16 cellular contexts compared by ENCODE assay signal in the genomic region with DNA sequence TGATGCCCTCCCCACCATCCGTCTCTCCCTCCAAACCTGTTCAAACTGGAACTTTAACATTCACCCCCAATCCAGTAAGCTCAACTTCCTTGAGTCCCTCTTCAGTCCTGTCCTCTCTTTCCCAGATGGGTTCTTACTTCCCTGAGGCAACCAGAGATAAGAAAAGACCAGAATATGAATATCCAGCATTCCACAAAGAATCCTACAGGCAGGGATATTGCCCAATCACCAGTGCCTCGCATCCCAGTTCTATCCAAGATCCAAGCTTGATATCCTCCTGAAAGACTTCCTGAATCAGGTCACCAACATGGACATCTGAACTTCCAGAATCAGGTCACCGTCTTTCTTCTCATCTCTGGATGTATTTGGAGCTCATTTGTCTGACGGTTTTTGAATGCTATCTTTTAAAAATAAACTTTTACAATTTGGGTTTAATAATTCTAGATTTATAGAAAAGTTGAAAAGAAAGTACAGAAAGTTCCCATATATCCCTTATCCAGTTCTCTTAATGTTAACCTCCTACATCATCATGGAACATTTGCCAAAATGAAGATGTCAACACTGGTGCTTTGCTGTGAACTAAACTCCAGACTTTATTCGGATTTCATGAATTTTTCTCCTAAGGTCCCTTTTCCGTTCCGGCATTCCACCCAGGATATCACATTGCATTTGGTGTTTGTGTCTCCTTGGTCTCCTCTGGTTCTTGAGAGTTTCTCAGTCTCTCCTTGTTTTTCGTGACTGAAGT. TPM values are rescaled to one million over a fixed set of nuclear protein-coding genes. Genes with fewer than 3 reads are reported as not detected.
A peak's percentile ranks its signal among the peaks of the same experiment; 100 is the strongest.
DNase-seq lines count a peak whose midpoint lies in the region; ATAC-seq and TF ChIP-seq lines count a peak whose summit lies in the region.
"Had no signal": no experiment of that assay in that cellular context is flagged by ENCODE, and none has a peak within 500 bp of the region (broad histone marks: within the 10 kb centered on the region; RNA-seq: fewer than 3 reads in every experiment).

No MANE protein-coding gene starts in this region.

- WGBS in suprapubic skin = 63% methylated on average over 8 of the region's 8 CpGs

- no peak for ATAC-seq in stimulated activated memory B cell treated with anti-CD40 and anti-IgM and Interleukin-4, amounts not matched to agents 10 μg/mL and 1 μg/mL and 100 μg/mL, for 72 hours
- ATAC-seq in HG03457 (IDR thresholded peaks at IDR 0.05; ENCODE audit: unreplicated experiment) = no peak
- ATAC-seq: T-cell had no signal

- DNase-seq in NCI-H226 = peak; percentile 88
- DNase-seq in fibroblast of gingiva (ENCODE audit: low read depth) = peak; percentile 45
- peak; percentile 25 for DNase-seq in myocyte (ENCODE audit: low read depth)
- DNase-seq in suprapubic skin (ENCODE audit: low spot score in 2 of 2) = no peak
- DNase-seq in activated naive CD4-positive, alpha-beta T cell treated with anti-CD3 and anti-CD28 coated beads, Interleukin-2, amount 10 ng/mL, durations not matched to agents 7 days and 5 days = no peak
- DNase-seq: activated B cell treated with CpG ODN at 0.5 μM for 24 hours; DMS53; effector memory CD4-positive, alpha-beta T cell; NCI-H1092; NCI-H774; posterior cingulate gyrus; T-cell; thyroid gland had no signal

- no peak overlapping the region for H3K4me3 Mint-ChIP-seq in activated naive CD4-positive, alpha-beta T cell treated with anti-CD3 and anti-CD28 coated beads, Interleukin-2, amount 10 ng/mL, durations not matched to agents 7 days and 5 days
- H3K4me3 Mint-ChIP-seq in stimulated activated memory B cell treated with anti-CD40 and anti-IgM and Interleukin-4, amounts not matched to agents 10 μg/mL and 1 μg/mL and 100 μg/mL, for 72 hours = no peak overlapping the region
- H3K4me3 Mint-ChIP-seq: activated B cell treated with CpG ODN at 0.5 μM for 24 hours, T-cell had no signal

- H3K4me1 ChIP-seq in suprapubic skin = peaks cover 37% of the 10 kb centered on the region

- no peak overlapping the region for H3K4me3 ChIP-seq in suprapubic skin
- H3K4me3 ChIP-seq: thyroid gland had no signal

- TF ChIP-seq CTCF in suprapubic skin (IDR thresholded peaks at IDR 0.05) = no peak

- CTCF ChIA-PET in activated naive CD4-positive, alpha-beta T cell treated with anti-CD3 and anti-CD28 coated beads, Interleukin-2, amount 10 ng/mL, durations not matched to agents 7 days and 5 days (lab: Charles Lee) = interaction anchor here (1.0 to 1.6 kb wide), 5 partner anchors 15 to 83 kb away, joined by 3 to 4 read pairs (median 3); no protein-coding TSS in a partner anchor

- no peak for TF ChIP-seq EP300 in suprapubic skin (IDR thresholded peaks at IDR 0.05)

- no peaks in the 10 kb centered on the region for H3K9me3 Mint-ChIP-seq in activated naive CD4-positive, alpha-beta T cell treated with anti-CD3 and anti-CD28 coated beads, Interleukin-2, amount 10 ng/mL, durations not matched to agents 7 days and 5 days
- no peaks in the 10 kb centered on the region for H3K9me3 Mint-ChIP-seq in stimulated activated memory B cell treated with anti-CD40 and anti-IgM and Interleukin-4, amounts not matched to agents 10 μg/mL and 1 μg/mL and 100 μg/mL, for 72 hours
- H3K9me3 Mint-ChIP-seq: activated B cell treated with CpG ODN at 0.5 μM for 24 hours, T-cell had no signal

- H3K9me3 ChIP-seq in suprapubic skin = no peaks in the 10 kb centered on the region
- H3K9me3 ChIP-seq: thyroid gland had no signal

- H3K36me3 Mint-ChIP-seq in activated naive CD4-positive, alpha-beta T cell treated with anti-CD3 and anti-CD28 coated beads, Interleukin-2, amount 10 ng/mL, durations not matched to agents 7 days and 5 days = no peaks in the 10 kb centered on the region
- H3K36me3 Mint-ChIP-seq in stimulated activated memory B cell treated with anti-CD40 and anti-IgM and Interleukin-4, amounts not matched to agents 10 μg/mL and 1 μg/mL and 100 μg/mL, for 72 hours = no peaks in the 10 kb centered on the region
- H3K36me3 Mint-ChIP-seq: T-cell had no signal

- peaks cover 8% of the 10 kb centered on the region for H3K27me3 ChIP-seq in suprapubic skin
- H3K27me3 ChIP-seq: thyroid gland had no signal

- TF ChIP-seq POLR2A in suprapubic skin (IDR thresholded peaks at IDR 0.05) = no peak

- peak overlapping the region; percentile 26 for H3K27ac ChIP-seq in suprapubic skin

- no peak overlapping the region for H3K27ac Mint-ChIP-seq in activated naive CD4-positive, alpha-beta T cell treated with anti-CD3 and anti-CD28 coated beads, Interleukin-2, amount 10 ng/mL, durations not matched to agents 7 days and 5 days
- H3K27ac Mint-ChIP-seq in stimulated activated memory B cell treated with anti-CD40 and anti-IgM and Interleukin-4, amounts not matched to agents 10 μg/mL and 1 μg/mL and 100 μg/mL, for 72 hours = no peak overlapping the region
- H3K27ac Mint-ChIP-seq: activated B cell treated with CpG ODN at 0.5 μM for 24 hours, T-cell had no signal

- peaks cover 16% of the 10 kb centered on the region for H3K4me1 Mint-ChIP-seq in activated naive CD4-positive, alpha-beta T cell treated with anti-CD3 and anti-CD28 coated beads, Interleukin-2, amount 10 ng/mL, durations not matched to agents 7 days and 5 days
- peaks cover 11% of the 10 kb centered on the region for H3K4me1 Mint-ChIP-seq in stimulated activated memory B cell treated with anti-CD40 and anti-IgM and Interleukin-4, amounts not matched to agents 10 μg/mL and 1 μg/mL and 100 μg/mL, for 72 hours

- peaks cover 70% of the 10 kb centered on the region for H3K27me3 Mint-ChIP-seq in activated naive CD4-positive, alpha-beta T cell treated with anti-CD3 and anti-CD28 coated beads, Interleukin-2, amount 10 ng/mL, durations not matched to agents 7 days and 5 days
- H3K27me3 Mint-ChIP-seq in stimulated activated memory B cell treated with anti-CD40 and anti-IgM and Interleukin-4, amounts not matched to agents 10 μg/mL and 1 μg/mL and 100 μg/mL, for 72 hours = peaks cover 32% of the 10 kb centered on the region

- H3K36me3 ChIP-seq in suprapubic skin = no peaks in the 10 kb centered on the region
- H3K36me3 ChIP-seq: thyroid gland had no signal

RNA-seq across cellular contexts. Expression of a gene that starts 13.7 kb away (rescaled TPM):
- total RNA-seq in myocyte (604 and 719 TPM in 2 replicates), suprapubic skin (10 to 100 TPM; 19.2 to 56.8 (median 33.1) TPM)
- 15,153 TPM for polyA plus RNA-seq in myocyte (2012)

RNA-seq across cellular contexts. Expression of a gene that starts 49.4 kb away (rescaled TPM):
- 428 and 447 TPM in 2 replicates for total RNA-seq in myocyte
- 303 TPM for polyA plus RNA-seq in myocyte (2012)
- total RNA-seq in suprapubic skin = 1 to 10 TPM; 2.1 to 5.8 (median 4.0) TPM
- total RNA-seq: mononuclear cell had no signal

RNA-seq across cellular contexts. Expression of a gene that starts 59.1 kb away (rescaled TPM):
- total RNA-seq in myocyte (not detected in 2 replicates), suprapubic skin (1 to 10 TPM in 1 of 4 donors, not detected in 3; 1.3 TPM)
- 0.58 TPM for polyA plus RNA-seq in myocyte (2012)
- total RNA-seq: activated B cell treated with CpG ODN at 0.5 μM for 24 hours, mononuclear cell, T-cell, thyroid gland had no signal

Comparison
In these comparisons a context has a peak if more than half of its experiments do, and no peak if none do; other contexts are left out.
1. DNase-seq: peak in NCI-H226 (single experiment), fibroblast of gingiva (single experiment) and myocyte (single experiment); none in suprapubic skin (0 of 2) and activated naive CD4-positive, alpha-beta T cell treated with anti-CD3 and anti-CD28 coated beads, Interleukin-2, amount 10 ng/mL, durations not matched to agents 7 days and 5 days (single experiment).
2. RNA of a gene that starts 13.7 kb away (total RNA-seq): 604 to 719 TPM in myocyte; 19.2 to 56.8 TPM in suprapubic skin; every median in the first group is over 10 times any median in the second.
3. RNA of a gene that starts 49.4 kb away (total RNA-seq): 428 to 447 TPM in myocyte; 2.1 to 5.8 TPM in suprapubic skin; every median in the first group is over 10 times any median in the second.